Comparison of ENCODE assay signal across 1 cellular context in genomic region chr4:86999244-86999643, GRCh38.
TF ChIP-seq lines count a peak whose summit lies in the region.

No MANE protein-coding gene starts in this region.

TF ChIP-seq in SK-N-SH, 30 proteins besides CTCF, POLR2A, EP300 and RAD21 (continued from another document):
- TF ChIP-seq REST (IDR thresholded peaks at IDR 0.05; ENCODE audit: low read depth, low read length), result no peak
- no peak for TF ChIP-seq SMC3 (IDR thresholded peaks at IDR 0.05; ENCODE audit: low read depth, low read length)
- no peak for TF ChIP-seq USF2 (IDR thresholded peaks at IDR 0.05; ENCODE audit: borderline replicate concordance, low read depth, low read length)
- TF ChIP-seq FOSL2 (IDR thresholded peaks at IDR 0.05; ENCODE audit: borderline replicate concordance, low read depth), result no peak
- no peak for TF ChIP-seq GATA2 (CRISPR knock-in tag; IDR thresholded peaks at IDR 0.05)
- TF ChIP-seq TEAD4 (IDR thresholded peaks at IDR 0.05; ENCODE audit: borderline replicate concordance, insufficient read depth), result no peak
- TF ChIP-seq GABPA (IDR thresholded peaks at IDR 0.05; ENCODE audit: low read depth), result no peak
- no peak for TF ChIP-seq RCOR1 (IDR thresholded peaks at IDR 0.05; ENCODE audit: low read length)
- no peak for TF ChIP-seq ZBTB33 (IDR thresholded peaks at IDR 0.05; ENCODE audit: borderline replicate concordance, low read depth)
- no peak for TF ChIP-seq SIN3A (IDR thresholded peaks at IDR 0.05; ENCODE audit: borderline replicate concordance, low read depth, low read length)
